9 cellular contexts compared by ENCODE assay signal in genomic region chr10:110013615-110014293, GRCh38. TPM values are rescaled to one million over a fixed set of nuclear protein-coding genes. Genes with fewer than 3 reads are reported as not detected.
DNase-seq lines count a peak whose midpoint lies in the region; ATAC-seq lines count a peak whose summit lies in the region.
"Had no signal": no experiment of that assay in that cellular context is flagged by ENCODE, and none has a peak within 500 bp of the region (broad histone marks: within the 10 kb centered on the region; RNA-seq: fewer than 3 reads in every experiment).

No MANE protein-coding gene starts in this region.

- no peaks in the 10 kb centered on the region for H3K36me3 Mint-ChIP-seq in activated naive CD8-positive, alpha-beta T cell
- peaks cover 9% of the 10 kb centered on the region for H3K36me3 Mint-ChIP-seq in memory B cell

- H3K36me3 ChIP-seq in HUES48 (ENCODE audit: control insufficient read depth, insufficient read depth, low read length) (no peaks in the 10 kb centered on the region), SJCRH30 (0 out of 2 replicates have a peak, but pooled peaks cover 4% of the 10 kb centered on the region)

- ATAC-seq in memory B cell (ENCODE audit: low read depth): no peak

- in situ Hi-C loops in Caki2 (cut with HindIII; ENCODE audit: low pct_unique_long_range_greater_than_20kb, low sequenced_read_pairs): no loop called here

- DNase-seq in Caki2 (ENCODE audit: low read depth) (peak; percentile 67), memory B cell (ENCODE audit: low spot score in 2 of 2) (no peak), SJCRH30 (no peak), A172 (ENCODE audit: low spot score) (no peak)
- no peak for DNase-seq in stimulated activated CD8-positive, alpha-beta memory T cell treated with anti-CD3 and anti-CD28 coated beads, Interleukin-4, amount 100 ng/mL, for 48 hours
- no peak for DNase-seq in effector CD4-positive, alpha-beta T cell
- DNase-seq: cortex of kidney had no signal

- H3K4me1 Mint-ChIP-seq in activated naive CD8-positive, alpha-beta T cell (ENCODE audit: low read depth): peaks cover 93% of the 10 kb centered on the region
- peaks cover 48% of the 10 kb centered on the region for H3K4me1 Mint-ChIP-seq in memory B cell

- H3K4me1 ChIP-seq in HUES48 (ENCODE audit: control insufficient read depth, insufficient read depth, low read length) (peaks cover 63% of the 10 kb centered on the region), SJCRH30 (peaks cover 20% of the 10 kb centered on the region)

- peak overlapping the region; percentile 91 for H3K27ac Mint-ChIP-seq in activated naive CD8-positive, alpha-beta T cell
- peak overlapping the region; percentile 77 for H3K27ac Mint-ChIP-seq in memory B cell

- no peaks in the 10 kb centered on the region for H3K27me3 ChIP-seq in HUES48 (ENCODE audit: control insufficient read depth, insufficient read depth, low read length)
- no peaks in the 10 kb centered on the region for H3K27me3 ChIP-seq in SJCRH30

- no peak overlapping the region for H3K4me3 ChIP-seq in HUES48 (ENCODE audit: low read depth, low read length)
- H3K4me3 ChIP-seq in SJCRH30: no peak overlapping the region

- H3K27me3 Mint-ChIP-seq in activated naive CD8-positive, alpha-beta T cell: no peaks in the 10 kb centered on the region
- no peaks in the 10 kb centered on the region for H3K27me3 Mint-ChIP-seq in memory B cell

- H3K9ac ChIP-seq in HUES48 (ENCODE audit: low read depth, low read length): no peak overlapping the region

- H3K9me3 ChIP-seq in HUES48 (ENCODE audit: control insufficient read depth, insufficient read depth, low read length) (no peaks in the 10 kb centered on the region), SJCRH30 (replicated peaks) (no peaks in the 10 kb centered on the region)

- H3K4me3 Mint-ChIP-seq in activated naive CD8-positive, alpha-beta T cell: peak overlapping the region; percentile 64
- H3K4me3 Mint-ChIP-seq in memory B cell: peak overlapping the region; percentile 27

- H3K9me3 Mint-ChIP-seq in activated naive CD8-positive, alpha-beta T cell (ENCODE audit: low read depth): no peaks in the 10 kb centered on the region
- no peaks in the 10 kb centered on the region for H3K9me3 Mint-ChIP-seq in memory B cell

- H3K27ac ChIP-seq in HUES48 (ENCODE audit: low read depth, low read length) (peak overlapping the region; percentile 84), SJCRH30 (no peak overlapping the region)

RNA-seq across cellular contexts. Expression of gene ADD3, which starts 6.0 kb away (rescaled TPM):
- 110 and 342 TPM in 2 replicates for total RNA-seq in Caki2 (2014; rRNA removed; shearing (Covaris generic); ENCODE audit: low replicate concordance)
- total RNA-seq in SJCRH30 (2014; rRNA removed; shearing (Covaris generic)): 51.2 and 57.8 TPM in 2 replicates
- 44.9 and 63.3 TPM in 2 replicates for total RNA-seq in A172 (2014; rRNA removed; shearing (Covaris generic))
